Comparison of ENCODE assay signal across 12 cellular contexts in the genomic region with DNA sequence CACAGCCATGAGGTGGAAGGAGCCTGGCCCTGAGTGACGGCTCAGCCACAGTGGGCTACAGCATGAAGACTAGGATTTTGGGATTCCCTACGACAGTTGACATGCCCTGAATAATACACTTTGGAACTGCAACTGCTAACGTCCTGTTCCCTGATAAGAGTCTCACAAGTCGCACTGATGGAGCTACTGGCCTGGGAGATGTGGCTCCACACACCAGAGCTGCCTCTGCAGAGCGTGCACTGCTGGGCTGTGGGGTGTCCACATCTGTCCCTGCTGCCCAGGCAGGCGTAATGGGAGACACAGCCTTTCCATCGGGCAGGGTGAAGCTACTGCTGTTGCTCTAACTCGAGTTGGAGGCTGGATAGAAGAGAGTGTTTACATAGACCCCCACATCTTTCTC.
"Had no signal": no experiment of that assay in that cellular context is flagged by ENCODE, and none has a peak within 500 bp of the region (broad histone marks: within the 10 kb centered on the region; RNA-seq: fewer than 3 reads in every experiment).

No MANE protein-coding gene starts in this region.

- DNase-seq: activated CD4-positive, alpha-beta T cell treated with anti-CD3 and anti-CD28 coated beads, Interleukin-2, amount 50 U/mL, for 4 hours; activated effector memory CD4-positive, alpha-beta T cell treated with anti-CD3 and anti-CD28 coated beads, Interleukin-2, amount 50 U/mL, for 16 hours; activated T-cell treated with anti-CD3 and anti-CD28 coated beads, Interleukin-2, amount 50 U/mL, for 24 hours; amniotic stem cell; brain microvascular endothelial cell; stimulated activated naive B cell treated with anti-CD40 and anti-IgM and Interleukin-4, amounts not matched to agents 10 μg/mL and 1 μg/mL and 100 μg/mL, for 72 hours had no signal

- H3K36me3 Mint-ChIP-seq: stimulated activated naive B cell treated with anti-CD40 and anti-IgM and Interleukin-4, amounts not matched to agents 10 μg/mL and 1 μg/mL and 100 μg/mL, for 72 hours had no signal

- H3K27me3 Mint-ChIP-seq: activated T-cell treated with anti-CD3 and anti-CD28 coated beads, Interleukin-2, amount 50 U/mL, for 24 hours; stimulated activated naive B cell treated with anti-CD40 and anti-IgM and Interleukin-4, amounts not matched to agents 10 μg/mL and 1 μg/mL and 100 μg/mL, for 72 hours had no signal

- H3K27me3 ChIP-seq: brain microvascular endothelial cell, esophagus muscularis mucosa, tibial nerve had no signal

- H3K27ac ChIP-seq: brain microvascular endothelial cell, tibial nerve had no signal

- H3K27ac Mint-ChIP-seq: activated naive CD4-positive, alpha-beta T cell treated with anti-CD3 and anti-CD28 coated beads, Interleukin-2, amount 50 U/mL, for 72 hours; activated T-cell treated with anti-CD3 and anti-CD28 coated beads, Interleukin-2, amount 50 U/mL, for 24 hours; memory B cell; stimulated activated naive B cell treated with anti-CD40 and anti-IgM and Interleukin-4, amounts not matched to agents 10 μg/mL and 1 μg/mL and 100 μg/mL, for 72 hours had no signal

- H3K9me3 ChIP-seq: tibial nerve had no signal

- H3K9me3 Mint-ChIP-seq: activated naive CD4-positive, alpha-beta T cell treated with anti-CD3 and anti-CD28 coated beads, Interleukin-2, amount 50 U/mL, for 72 hours; activated T-cell treated with anti-CD3 and anti-CD28 coated beads, Interleukin-2, amount 50 U/mL, for 24 hours; memory B cell had no signal

- H3K4me3 ChIP-seq: esophagus muscularis mucosa, tibial nerve had no signal

- H3K4me3 Mint-ChIP-seq: activated T-cell treated with anti-CD3 and anti-CD28 coated beads, Interleukin-2, amount 50 U/mL, for 24 hours; memory B cell; neural crest cell; stimulated activated naive B cell treated with anti-CD40 and anti-IgM and Interleukin-4, amounts not matched to agents 10 μg/mL and 1 μg/mL and 100 μg/mL, for 72 hours had no signal

- ATAC-seq: activated CD4-positive, CD25-positive, alpha-beta regulatory T cell treated with anti-CD3 and anti-CD28 coated beads, Interleukin-2, amount 50 U/mL, for 24 hours; activated naive CD4-positive, alpha-beta T cell treated with anti-CD3 and anti-CD28 coated beads, Interleukin-2, amount 50 U/mL, for 72 hours; stimulated activated naive B cell treated with anti-CD40 and anti-IgM and Interleukin-4, amounts not matched to agents 10 μg/mL and 1 μg/mL and 100 μg/mL, for 72 hours had no signal

- H3K4me1 Mint-ChIP-seq: memory B cell, neural crest cell had no signal

- H3K36me3 ChIP-seq: brain microvascular endothelial cell, esophagus muscularis mucosa, tibial nerve had no signal
